1 cellular context compared by ENCODE assay signal in genomic region chr1:53295746-53296722, GRCh38.
TF ChIP-seq lines count a peak whose summit lies in the region.

No MANE protein-coding gene starts in this region.

TF ChIP-seq in K562, 482 proteins besides CTCF, POLR2A, EP300 and RAD21 (continued from another document):
- no peak for TF ChIP-seq CHD7 (IDR thresholded peaks at IDR 0.05; ENCODE audit: low read depth, low read length)
- TF ChIP-seq, protein P1, sequence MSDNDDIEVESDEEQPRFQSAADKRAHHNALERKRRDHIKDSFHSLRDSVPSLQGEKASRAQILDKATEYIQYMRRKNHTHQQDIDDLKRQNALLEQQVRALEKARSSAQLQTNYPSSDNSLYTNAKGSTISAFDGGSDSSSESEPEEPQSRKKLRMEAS (CRISPR knock-in tag; IDR thresholded peaks at IDR 0.05), result no peak
- peak; percentile 31; the same call in 1 of the 2 replicates for TF ChIP-seq RFX1 (IDR thresholded peaks at IDR 0.05)
- no peak for TF ChIP-seq NR1H2 (CRISPR knock-in tag; IDR thresholded peaks at IDR 0.05)
- no peak for TF ChIP-seq POLR3G (IDR thresholded peaks at IDR 0.05; ENCODE audit: extremely low read depth, insufficient read length, insufficient replicate concordance)
- TF ChIP-seq MEF2D (tag; conservative IDR thresholded peaks at IDR 0.05; ENCODE audit: low read depth), result no peak
- peak; percentile 41; the same call in 1 of the 2 replicates for TF ChIP-seq SPI1 (IDR thresholded peaks at IDR 0.05; ENCODE audit: borderline replicate concordance, low read depth, low read length)
